In the genomic region with DNA sequence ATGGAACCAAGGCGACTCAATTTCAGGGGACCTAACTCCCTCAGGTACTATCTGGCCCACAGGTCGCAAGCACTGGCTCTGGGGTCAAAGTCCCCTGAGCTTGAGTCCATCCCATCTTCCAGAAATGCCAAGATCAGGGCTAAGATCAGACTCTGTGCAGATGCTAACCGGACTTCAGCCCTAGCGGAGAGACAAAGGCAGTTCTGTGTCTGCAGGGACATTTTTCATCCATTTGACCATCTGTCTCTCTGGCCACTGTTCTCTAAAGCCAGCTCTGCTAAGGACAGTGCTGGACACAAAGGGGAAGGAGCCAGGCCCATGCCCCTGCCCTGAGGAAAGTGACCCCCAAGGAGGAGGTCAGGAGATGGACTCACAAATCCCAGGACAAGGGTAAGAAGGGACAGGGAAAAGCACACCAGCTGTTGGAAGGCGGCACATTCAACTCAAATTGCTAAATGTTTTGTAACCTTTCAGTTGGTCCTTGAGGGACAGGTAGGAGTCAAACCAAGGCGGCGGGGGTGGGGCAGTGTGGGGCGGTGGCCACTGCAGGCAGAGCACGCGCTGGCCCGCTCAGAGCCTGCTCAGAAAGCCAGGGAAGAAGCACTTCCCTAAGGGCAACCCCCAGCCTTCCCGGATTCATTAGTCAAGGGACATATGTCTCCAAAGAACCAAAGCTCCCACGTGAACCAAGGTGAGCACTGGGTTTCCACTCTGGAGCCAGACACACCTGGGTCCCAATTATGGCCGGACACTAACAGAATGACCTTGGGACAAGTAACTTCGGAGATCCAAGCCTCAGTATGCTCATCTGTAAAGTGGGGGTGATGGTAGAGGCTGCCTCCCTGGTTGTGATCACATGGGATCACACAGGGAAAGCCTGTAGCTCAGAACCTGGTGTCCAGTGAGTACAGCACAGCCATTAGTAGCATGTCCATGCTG, we compare ENCODE assay signal across 17 cellular contexts. TPM values are rescaled to one million over a fixed set of nuclear protein-coding genes. Genes with fewer than 3 reads are reported as not detected.
DNase-seq lines count a peak whose midpoint lies in the region; ATAC-seq, FAIRE-seq and TF ChIP-seq lines count a peak whose summit lies in the region.
"Had no signal": no experiment of that assay in that cellular context is flagged by ENCODE, and none has a peak within 500 bp of the region (broad histone marks: within the 10 kb centered on the region; RNA-seq: fewer than 3 reads in every experiment).

No MANE protein-coding gene starts in this region.

- BruUV-seq in GM12878 (replicated peaks; lab: Mats Ljungman, UMichigan) = no TSS peak

- H3K4me3 ChIP-seq in GM12878 (no peak overlapping the region), tibial nerve (no peak overlapping the region), lower leg skin (ENCODE audit: low read depth, poor library complexity, severe bottlenecking) (no peak overlapping the region)

- TF ChIP-seq CTCF in GM12878 (IDR thresholded peaks at IDR 0.05 in 2 of 3, conservative IDR thresholded peaks at IDR 0.05 in 1 of 3; ENCODE audit: control insufficient read depth in 2 of 3, extremely low read depth in 1 of 3, insufficient read depth in 1 of 3, low read depth in 3 of 3, low read length in 3 of 3) (no peak), tibial nerve (IDR thresholded peaks at IDR 0.05) (peak in 2 of 5 experiments; percentile 13 to 14), lower leg skin (IDR thresholded peaks at IDR 0.05) (no peak)

- no peak for FAIRE-seq in GM12878 (lab: Jason Lieb, UNC)
- FAIRE-seq: endometrium had no signal

- H3K4me1 ChIP-seq in GM12878 (ENCODE audit: control insufficient read depth, insufficient read depth, low read length) (peaks cover 13% of the 10 kb centered on the region), tibial nerve (peaks cover 0 to 80% (median 35%) of the 10 kb centered on the region in 4 donors)

- SMC1A ChIA-PET in GM12878 (lab: Charles Lee; ENCODE audit: uncharacterized antibody, unreplicated experiment) = interaction anchor here (1.0 kb wide), 1 partner anchor 9 kb away, joined by 3 read pairs; no protein-coding TSS in a partner anchor

- CTCF ChIA-PET in GM12878 (lab: Yijun Ruan, JAX) = interaction anchor here (0.6 to 1.1 kb wide), 2 partner anchors 38 to 59 kb away, joined by 3 read pairs; no protein-coding TSS in a partner anchor

- TF ChIP-seq RAD21 in GM12878 (IDR thresholded peaks at IDR 0.05; ENCODE audit: insufficient read depth, low read depth, low read length) = no peak

- H3K79me2 ChIP-seq in GM12878 (ENCODE audit: control insufficient read depth, insufficient read depth, low read length) = peaks cover 70% of the 10 kb centered on the region

- H3K27me3 ChIP-seq in GM12878 (replicated peaks in 1 of 2; ENCODE audit: control insufficient read depth in 2 of 2, insufficient read depth in 2 of 2, low read length in 1 of 2) = no peaks in the 10 kb centered on the region
- no peaks in the 10 kb centered on the region for H3K27me3 ChIP-seq in tibial nerve

- H3K9ac ChIP-seq in GM12878 (ENCODE audit: control insufficient read depth, insufficient read depth, low read length) = no peak overlapping the region
- H3K9ac ChIP-seq: SK-N-SH had no signal

- WGBS in GM12878 (ENCODE audit: insufficient coverage, insufficient replicate concordance, low lambda C conversion rate, missing lambda C conversion rate) = 81% methylated on average over 12 of the region's 15 CpGs
- WGBS in tibial nerve, 2 donors = 65% methylated on average over 15 of the region's 15 CpGs
- 87 to 88% methylated on average over 15 of the region's 15 CpGs for WGBS in lower leg skin, 2 donors

- in situ Hi-C loops in GM12878 (cut with MboI) = no loop called here

- RAD21 ChIA-PET in GM12878 (lab: Charles Lee; ENCODE audit: unreplicated experiment) = interaction anchor here (1.0 kb wide), 2 partner anchors 30 to 33 kb away, joined by 4 read pairs; no protein-coding TSS in a partner anchor

- H3K9me3 ChIP-seq in GM12878 (replicated peaks; ENCODE audit: control insufficient read depth, insufficient read depth, low read length) = no peaks in the 10 kb centered on the region
- no peaks in the 10 kb centered on the region for H3K9me3 ChIP-seq in tibial nerve
- H3K9me3 ChIP-seq: SK-N-SH had no signal

- no peak for TF ChIP-seq EP300 in GM12878 (IDR thresholded peaks at IDR 0.05; ENCODE audit: borderline replicate concordance in 1 of 2, control insufficient read depth in 1 of 2, low read depth in 2 of 2, low read length in 2 of 2)
- no peak for TF ChIP-seq EP300 in tibial nerve (IDR thresholded peaks at IDR 0.05)

- TF ChIP-seq POLR2A in GM12878 (IDR thresholded peaks at IDR 0.05; ENCODE audit: low read depth, low read length) = no peak; the same call in 1 of the 2 replicates
- no peak for TF ChIP-seq POLR2A in tibial nerve (IDR thresholded peaks at IDR 0.05)
- no peak for TF ChIP-seq POLR2A in lower leg skin (IDR thresholded peaks at IDR 0.05)

- POLR2A ChIA-PET in GM12878 (lab: Charles Lee) = interaction anchor here (0.5 to 2.3 kb wide), 4 partner anchors 19 to 162 kb away, joined by 3 to 6 read pairs (median 5); no protein-coding TSS in a partner anchor

- intact Hi-C loops in cardiac septum (cut with DNase I) (no loop called here), Right ventricle myocardium inferior (cut with DNase I) (no loop called here), GM12878 (cut with micrococcal nuclease; ENCODE audit: unreplicated experiment) (no loop called here), lower leg skin (cut with DNase I; ENCODE audit: low total_unique reads) (no loop called here)

- no peak overlapping the region for H3K4me2 ChIP-seq in GM12878 (ENCODE audit: control insufficient read depth, insufficient read depth)
- H3K4me2 ChIP-seq: SK-N-SH had no signal

- no peak overlapping the region for H2AFZ ChIP-seq in GM12878 (ENCODE audit: control insufficient read depth, low read depth, low read length)

- peaks cover 6% of the 10 kb centered on the region for H4K20me1 ChIP-seq in GM12878 (ENCODE audit: control insufficient read depth, insufficient read depth)

- ATAC-seq in Right ventricle myocardium inferior (no peak), GM12878 (no peak), left lobe of liver (no peak)

- H3K27ac ChIP-seq in GM12878 (ENCODE audit: control insufficient read depth, insufficient read depth) (peak overlapping the region; percentile 24), tibial nerve (peak overlapping the region; percentile 62 to 85 (median 78))

- peaks cover 20% of the 10 kb centered on the region in 2 experiments for H3K36me3 ChIP-seq in GM12878 (ENCODE audit: control insufficient read depth in 2 of 2, insufficient read depth in 2 of 2, low read length in 1 of 2)
- H3K36me3 ChIP-seq in tibial nerve = peaks cover 0 to 8% (median 0%) of the 10 kb centered on the region in 3 donors

- DNase-seq in cardiac septum (ENCODE audit: low spot score) (peak; percentile 68), Right ventricle myocardium inferior (ENCODE audit: missing footprints) (no peak), GM12878 (ENCODE audit: low read depth, low spot score) (no peak), midbrain (lab: John Stamatoyannopoulos, UW) (peak; percentile 24), tibial nerve (ENCODE audit: low spot score in 2 of 2) (no peak), NOMO-1 (lab: John Stamatoyannopoulos, UW; ENCODE audit: unreplicated experiment in 2 of 2) (no peak), left lobe of liver (ENCODE audit: low spot score) (no peak), lower leg skin (ENCODE audit: low spot score in 2 of 2) (no peak)
- DNase-seq: activated CD4-positive, CD25-positive, alpha-beta regulatory T cell; DMS79; NCI-H187 had no signal

RNA-seq across cellular contexts. Expression of a gene that starts 42.8 kb away (rescaled TPM):
- total RNA-seq in cardiac septum (12.1 TPM), Right ventricle myocardium inferior (8.9 TPM), GM12878 (2014; rRNA removed) (55.8 and 57.4 TPM in 2 replicates), GM12878 (2014; rRNA removed; fragmentation: Illumina TruSeq; extraction: Trizol) (46.1 and 46.9 TPM in 2 replicates), GM12878 (2021) (75.4 and 96.4 TPM in 2 replicates), tibial nerve (10 to 100 TPM; 35.4 to 75.6 (median 48.0) TPM), left lobe of liver (9.1 TPM), lower leg skin (10 to 100 TPM; 34.4 to 59.8 (median 40.7) TPM)
- 217 and 221 TPM in 2 replicates for total RNA-seq in GM12878 (2013; cell fraction: nucleolus; rRNA removed)
- polyA plus RNA-seq in GM12878 (2011; ENCODE audit: low read depth) = 28.9 TPM
- polyA plus RNA-seq in GM12878 (2011; rRNA removed) (21.1 and 41.8 TPM in 2 replicates), GM12878 (2014; fragmentation: Illumina TruSeq; extraction: Trizol) (33.6 and 53.2 TPM in 2 replicates), GM12878 (2014; fragmentation: Nextera tagmentation; extraction: Ambion mirVana) (10 to 100 TPM; 14.2 to 20.4 TPM), GM12878 (2014; rRNA removed) (48.1 and 53.0 TPM in 2 replicates), GM12878 (2016; fragmentation: Nextera tagmentation; extraction: Ambion mirVana) (10 to 100 TPM; 54.9 to 55.3 TPM)
- polyA plus RNA-seq in GM12878 (2011; cell fraction: cytosol; rRNA removed) = 45.3 and 48.2 TPM in 2 replicates
- 80.4 and 105 TPM in 2 replicates for polyA plus RNA-seq in GM12878 (2011; cell fraction: nucleus; rRNA removed)
- polyA plus RNA-seq in GM12878 (2012) = 49.9 and 55.9 TPM in 2 replicates
- 68.4 and 96.0 TPM in 2 replicates for polyA minus RNA-seq in GM12878 (2011; rRNA and poly(A)+ RNA removed)
- polyA minus RNA-seq in GM12878 (2011; cell fraction: cytosol; rRNA and poly(A)+ RNA removed) = 35.1 and 36.6 TPM in 2 replicates
- 53.1 and 106 TPM in 2 replicates for polyA minus RNA-seq in GM12878 (2011; cell fraction: nucleus; rRNA and poly(A)+ RNA removed)

RNA-seq across cellular contexts. Expression of a gene that starts 48.8 kb away (rescaled TPM):
- total RNA-seq in cardiac septum (not detected), Right ventricle myocardium inferior (not detected), GM12878 (2014; rRNA removed) (not detected in 2 replicates), GM12878 (2014; rRNA removed; fragmentation: Illumina TruSeq; extraction: Trizol) (not detected in 2 replicates), GM12878 (2021) (not detected in 2 replicates), tibial nerve (not detected), left lobe of liver (not detected), lower leg skin (not detected)
- total RNA-seq in GM12878 (2013; cell fraction: nucleolus; rRNA removed) = not detected in 2 replicates
- not detected for polyA plus RNA-seq in GM12878 (2011; ENCODE audit: low read depth)
- polyA plus RNA-seq in GM12878 (2011; rRNA removed) (not detected in 2 replicates), GM12878 (2014; fragmentation: Illumina TruSeq; extraction: Trizol) (not detected in 2 replicates), GM12878 (2014; fragmentation: Nextera tagmentation; extraction: Ambion mirVana) (not detected), GM12878 (2014; rRNA removed) (not detected in 2 replicates), GM12878 (2016; fragmentation: Nextera tagmentation; extraction: Ambion mirVana) (under 1 TPM in 1 of 2 experiments, not detected in 1; 0.73 TPM)
- not detected in 2 replicates for polyA plus RNA-seq in GM12878 (2011; cell fraction: cytosol; rRNA removed)
- polyA plus RNA-seq in GM12878 (2011; cell fraction: nucleus; rRNA removed) = not detected in 2 replicates
- not detected in 2 replicates for polyA plus RNA-seq in GM12878 (2012)
- not detected in 2 replicates for polyA minus RNA-seq in GM12878 (2011; rRNA and poly(A)+ RNA removed)
- polyA minus RNA-seq in GM12878 (2011; cell fraction: cytosol; rRNA and poly(A)+ RNA removed) = not detected in 2 replicates
- not detected in 2 replicates for polyA minus RNA-seq in GM12878 (2011; cell fraction: nucleus; rRNA and poly(A)+ RNA removed)
- total RNA-seq: glomerular endothelial cell, kidney epithelial cell, LHCN-M2, ureter had no signal

Comparison
In these comparisons a context has a peak if more than half of its experiments do, and no peak if none do; other contexts are left out.
1. DNase-seq: peak in cardiac septum (single experiment) and midbrain (single experiment); none in Right ventricle myocardium inferior (single experiment), GM12878 (single experiment), tibial nerve (0 of 2), NOMO-1 (0 of 2), left lobe of liver (single experiment) and lower leg skin (0 of 2).